Comparison of ENCODE assay signal across 22 cellular contexts in the genomic region with DNA sequence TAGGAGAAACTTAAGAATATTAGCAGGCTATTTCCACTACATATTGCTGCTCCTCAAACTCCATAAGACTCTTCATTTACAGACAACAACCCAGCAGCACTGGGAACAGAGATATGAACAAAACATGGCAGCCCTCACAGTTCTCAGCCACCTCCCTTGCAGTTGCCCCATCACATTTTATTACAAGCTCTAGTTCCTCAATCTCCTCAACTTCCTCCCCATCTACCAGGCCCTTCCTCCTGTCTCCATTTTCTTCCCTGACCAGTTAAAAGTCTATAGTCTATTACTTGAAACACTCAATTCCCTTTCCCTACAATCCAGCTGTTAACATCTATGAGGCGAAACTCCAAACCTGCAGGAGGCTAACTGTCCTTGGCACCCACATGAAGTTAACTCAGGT.
"Had no signal": no experiment of that assay in that cellular context is flagged by ENCODE, and none has a peak within 500 bp of the region (broad histone marks: within the 10 kb centered on the region; RNA-seq: fewer than 3 reads in every experiment).

No MANE protein-coding gene starts in this region.

- H3K27ac ChIP-seq: cardiac muscle cell, foreskin keratinocyte, left lung, sigmoid colon, thoracic aorta had no signal

- H3K4me3 Mint-ChIP-seq: activated CD4-positive, alpha-beta memory T cell treated with anti-CD3 and anti-CD28 coated beads, Interleukin-2, amount 10 ng/mL, durations not matched to agents 7 days and 5 days; activated CD4-positive, alpha-beta T cell treated with anti-CD3 and anti-CD28 coated beads, Interleukin-2, amount 10 ng/mL, durations not matched to agents 24 days and 14 days; activated naive CD4-positive, alpha-beta T cell treated with anti-CD3 and anti-CD28 coated beads, Interleukin-2, amount 10 ng/mL, durations not matched to agents 7 days and 5 days; naive thymus-derived CD4-positive, alpha-beta T cell; neural crest cell; type B pancreatic cell had no signal

- H3K36me3 Mint-ChIP-seq: type B pancreatic cell had no signal

- H3K27me3 ChIP-seq: cardiac muscle cell, foreskin keratinocyte, left lung, sigmoid colon had no signal

- H3K27ac Mint-ChIP-seq: activated CD4-positive, alpha-beta memory T cell treated with anti-CD3 and anti-CD28 coated beads, Interleukin-2, amount 10 ng/mL, durations not matched to agents 7 days and 5 days; activated CD4-positive, alpha-beta T cell treated with anti-CD3 and anti-CD28 coated beads, Interleukin-2, amount 10 ng/mL, durations not matched to agents 24 days and 14 days; activated naive CD4-positive, alpha-beta T cell treated with anti-CD3 and anti-CD28 coated beads, Interleukin-2, amount 10 ng/mL, durations not matched to agents 7 days and 5 days; naive thymus-derived CD4-positive, alpha-beta T cell; type B pancreatic cell had no signal

- DNase-seq: activated CD4-positive, alpha-beta memory T cell treated with anti-CD3 and anti-CD28 coated beads, Interleukin-2, amount 10 ng/mL, durations not matched to agents 7 days and 5 days; activated CD4-positive, alpha-beta T cell treated with anti-CD3 and anti-CD28 coated beads, Interleukin-2, amount 10 ng/mL, durations not matched to agents 24 days and 14 days; activated effector memory CD4-positive, alpha-beta T cell treated with anti-CD3 and anti-CD28 coated beads, Interleukin-2, amount 50 U/mL, for 16 hours; activated naive CD4-positive, alpha-beta T cell treated with anti-CD3 and anti-CD28 coated beads, Interleukin-2, amount 10 ng/mL, durations not matched to agents 7 days and 5 days; amygdala; dermis blood vessel endothelial cell; effector CD8-positive, alpha-beta T cell; erythroblast; foreskin keratinocyte; left lung; naive thymus-derived CD4-positive, alpha-beta T cell; sigmoid colon; stimulated activated CD4-positive, alpha-beta T cell treated with anti-CD3 and anti-CD28 coated beads, Interleukin-15, amount 100 ng/mL, for 24 hours; stimulated activated naive CD4-positive, alpha-beta T cell treated with Interleukin-2 at 50 U/mL for 16 hours; T-helper 1 cell had no signal

- H3K4me3 ChIP-seq: cardiac muscle cell, left lung, lung, sigmoid colon, smooth muscle cell, thoracic aorta had no signal

- H3K4me1 Mint-ChIP-seq: activated CD4-positive, alpha-beta memory T cell treated with anti-CD3 and anti-CD28 coated beads, Interleukin-2, amount 10 ng/mL, durations not matched to agents 7 days and 5 days; activated CD4-positive, alpha-beta T cell treated with anti-CD3 and anti-CD28 coated beads, Interleukin-2, amount 10 ng/mL, durations not matched to agents 24 days and 14 days; activated naive CD4-positive, alpha-beta T cell treated with anti-CD3 and anti-CD28 coated beads, Interleukin-2, amount 10 ng/mL, durations not matched to agents 7 days and 5 days; neural crest cell had no signal

- H3K9me3 ChIP-seq: left lung, sigmoid colon, thoracic aorta had no signal

- H3K9me3 Mint-ChIP-seq: activated CD4-positive, alpha-beta memory T cell treated with anti-CD3 and anti-CD28 coated beads, Interleukin-2, amount 10 ng/mL, durations not matched to agents 7 days and 5 days; activated naive CD4-positive, alpha-beta T cell treated with anti-CD3 and anti-CD28 coated beads, Interleukin-2, amount 10 ng/mL, durations not matched to agents 7 days and 5 days; naive thymus-derived CD4-positive, alpha-beta T cell; neural crest cell; type B pancreatic cell had no signal

- H3K4me1 ChIP-seq: foreskin keratinocyte, left lung, sigmoid colon had no signal

- H3K36me3 ChIP-seq: cardiac muscle cell, left lung, sigmoid colon, thoracic aorta had no signal

- H3K27me3 Mint-ChIP-seq: activated CD4-positive, alpha-beta memory T cell treated with anti-CD3 and anti-CD28 coated beads, Interleukin-2, amount 10 ng/mL, durations not matched to agents 7 days and 5 days; activated CD4-positive, alpha-beta T cell treated with anti-CD3 and anti-CD28 coated beads, Interleukin-2, amount 10 ng/mL, durations not matched to agents 24 days and 14 days; activated naive CD4-positive, alpha-beta T cell treated with anti-CD3 and anti-CD28 coated beads, Interleukin-2, amount 10 ng/mL, durations not matched to agents 7 days and 5 days; naive thymus-derived CD4-positive, alpha-beta T cell; type B pancreatic cell had no signal

- ATAC-seq: activated CD4-positive, CD25-positive, alpha-beta regulatory T cell treated with anti-CD3 and anti-CD28 coated beads, Interleukin-2, amount 50 U/mL, for 24 hours; foreskin keratinocyte; left lung; naive thymus-derived CD4-positive, alpha-beta T cell had no signal
